In the genomic region with DNA sequence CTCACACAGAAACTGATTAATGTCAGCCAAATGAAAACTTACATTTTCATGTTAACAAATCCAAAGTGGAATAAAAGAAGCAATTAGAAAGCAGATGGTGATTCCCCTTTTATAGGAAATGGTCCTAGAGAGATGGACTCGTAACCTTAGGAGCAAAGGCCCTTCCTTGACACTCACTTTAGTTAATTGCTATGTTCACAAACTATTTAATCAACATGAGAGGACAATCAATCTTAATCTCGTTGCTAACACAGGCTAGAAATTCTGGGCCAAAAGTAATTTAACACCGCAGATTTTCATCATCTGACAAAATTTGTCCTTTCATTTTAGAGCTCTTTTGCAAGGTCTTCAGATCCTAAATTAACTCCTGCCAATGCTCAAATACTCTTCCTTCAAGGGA, we compare ENCODE assay signal across 23 cellular contexts.
"Had no signal": no experiment of that assay in that cellular context is flagged by ENCODE, and none has a peak within 500 bp of the region (broad histone marks: within the 10 kb centered on the region; RNA-seq: fewer than 3 reads in every experiment).

No MANE protein-coding gene starts in this region.

- H3K4me1 ChIP-seq: heart right ventricle, pancreas, testis, tibial nerve, upper lobe of right lung, vagina had no signal

- H3K9me3 ChIP-seq: pancreas, testis, upper lobe of right lung, vagina had no signal

- H3K27ac ChIP-seq: heart right ventricle, pancreas, testis, tibial nerve, upper lobe of right lung, vagina had no signal

- H3K4me1 Mint-ChIP-seq: natural killer cell had no signal

- H3K27me3 ChIP-seq: dorsolateral prefrontal cortex, heart right ventricle, pancreas, testis, tibial nerve, upper lobe of right lung, vagina had no signal

- ATAC-seq: esophagus mucosa; heart right ventricle; left lobe of liver; mucosa of descending colon; natural killer cell; pancreas; right cardiac atrium; stimulated activated naive CD8-positive, alpha-beta T cell treated with anti-CD3 and anti-CD28 coated beads, Interleukin-15, Interleukin-2, amounts not matched to agents 100 U/mL and 50 U/mL, for 24 hours; upper lobe of right lung had no signal

- H3K4me3 Mint-ChIP-seq: natural killer cell, neural crest cell had no signal

- H3K27ac Mint-ChIP-seq: natural killer cell had no signal

- DNase-seq: cortex of kidney; effector CD8-positive, alpha-beta T cell; heart right ventricle; hypothalamus; kidney glomerular epithelial cell; mammary epithelial cell; mucosa of descending colon; natural killer cell; occipital lobe; pancreas; right cardiac atrium; stimulated activated CD4-positive, alpha-beta T cell treated with anti-CD3 and anti-CD28 coated beads, Interleukin-2, amount 100 ng/mL, for 48 hours; stimulated activated naive CD8-positive, alpha-beta T cell treated with anti-CD3 and anti-CD28 coated beads, Interleukin-15, Interleukin-2, amounts not matched to agents 100 U/mL and 50 U/mL, for 24 hours; testis; upper lobe of right lung had no signal

- H3K27me3 Mint-ChIP-seq: progenitor cell of endocrine pancreas had no signal

- H3K4me3 ChIP-seq: dorsolateral prefrontal cortex, heart right ventricle, mucosa of descending colon, pancreas, smooth muscle cell, testis, tibial nerve, upper lobe of right lung, vagina had no signal
